ENCODE assay signal across 36 cellular contexts in the genomic region with DNA sequence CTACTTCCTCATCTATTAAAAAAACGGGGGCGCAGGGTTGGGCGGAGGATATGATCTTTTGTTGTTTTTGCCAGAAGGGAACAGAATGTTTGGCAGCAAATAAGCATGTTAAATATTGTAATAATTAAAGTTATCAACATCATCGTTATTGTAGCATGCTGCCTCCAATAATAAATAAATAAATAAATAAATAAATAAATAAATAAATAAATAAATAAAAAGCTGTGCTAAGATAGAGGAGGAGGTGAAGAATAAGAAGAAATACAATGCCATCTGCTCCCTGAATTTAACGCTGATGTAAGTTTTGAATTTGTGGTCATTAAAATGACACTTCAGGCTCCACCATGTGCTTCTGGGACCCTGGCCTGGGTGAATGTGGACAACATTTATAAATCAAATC.
"Had no signal": no experiment of that assay in that cellular context is flagged by ENCODE, and none has a peak within 500 bp of the region (broad histone marks: within the 10 kb centered on the region; RNA-seq: fewer than 3 reads in every experiment).

No MANE protein-coding gene starts in this region.

- H3K27me3 ChIP-seq: MG63 had no signal

- DNase-seq: Karpas-422, Kasumi-1, MG63, MM.1S, MV-4-11, NCI-H1048, NCI-H1092, NCI-H1092 treated with DMSO at 0.1 percent for 48 hours, NCI-H1105, NCI-H1105 treated with DMSO at 0.1 percent for 48 hours, NCI-H1417, NCI-H1417 treated with DMSO at 0.1 percent for 48 hours, NCI-H1436, NCI-H1436 treated with DMSO at 0.1 percent for 48 hours, NCI-H146, NCI-H1694, NCI-H1694 treated with DMSO at 0.1 percent for 48 hours, NCI-H187, NCI-H187 treated with DMSO at 0.1 percent for 48 hours, NCI-H1930, NCI-H2029, NCI-H2029 treated with DMSO at 0.1 percent for 48 hours, NCI-H2081, NCI-H2081 treated with DMSO at 0.1 percent for 48 hours, NCI-H2107, NCI-H2171, NCI-H2171 treated with DMSO at 0.1 percent for 48 hours, NCI-H2227 treated with DMSO at 0.1 percent for 48 hours, NCI-H226, NCI-H345, NCI-H446, NCI-H446 treated with DMSO at 0.1 percent for 48 hours, NCI-H510A, NCI-H510A treated with DMSO at 0.1 percent for 48 hours, NCI-H524, NCI-H524 treated with DMSO at 0.1 percent for 48 hours had no signal

- H3K9me3 ChIP-seq: MG63 had no signal

- H3K36me3 ChIP-seq: MG63 had no signal

- H3K4me3 ChIP-seq: MG63 had no signal
